Comparison of ENCODE assay signal across 15 cellular contexts in the genomic region with DNA sequence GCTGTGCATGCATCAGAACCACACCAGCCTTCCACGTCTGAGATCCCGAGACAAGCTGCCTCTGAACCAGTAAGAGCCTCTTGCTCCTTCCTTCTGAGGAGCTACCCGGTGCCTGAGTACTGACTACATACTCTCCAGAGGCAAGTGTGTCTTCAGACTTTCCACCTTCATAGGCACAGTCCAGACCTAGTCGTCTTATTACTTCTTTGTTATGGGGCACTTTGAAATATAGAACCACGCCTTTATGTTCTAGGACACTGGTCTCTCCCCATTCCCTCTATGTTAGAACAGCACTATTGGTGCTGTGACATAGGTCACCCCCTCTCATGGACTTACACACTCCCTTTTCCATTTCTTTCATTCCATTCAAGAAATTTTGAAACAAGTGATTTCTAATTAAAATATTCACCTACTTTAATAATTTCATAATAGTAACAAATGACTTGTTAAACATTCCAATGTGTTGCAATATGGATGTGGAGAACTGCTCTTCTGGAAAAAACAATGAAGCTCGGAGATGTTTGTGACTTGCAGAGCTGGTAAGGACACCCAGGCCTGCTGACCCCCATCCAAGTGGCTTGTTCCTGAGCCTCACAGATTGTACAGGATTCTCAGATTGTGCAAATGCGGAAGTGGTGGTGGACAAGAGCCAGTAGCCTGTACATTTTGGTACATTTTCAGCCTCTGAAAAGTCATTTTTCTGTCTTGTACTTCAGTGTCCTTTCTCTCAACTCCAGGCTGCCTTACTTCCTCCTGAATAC.
DNase-seq lines count a peak whose midpoint lies in the region; ATAC-seq and TF ChIP-seq lines count a peak whose summit lies in the region.
"Had no signal": no experiment of that assay in that cellular context is flagged by ENCODE, and none has a peak within 500 bp of the region (broad histone marks: within the 10 kb centered on the region; RNA-seq: fewer than 3 reads in every experiment).

No MANE protein-coding gene starts in this region.

- H3K4me3 ChIP-seq in dorsolateral prefrontal cortex (no peak overlapping the region), lung (no peak overlapping the region), upper lobe of right lung (no peak overlapping the region)
- H3K4me3 ChIP-seq: ascending aorta, SJCRH30 had no signal

- intact Hi-C loops in Right ventricle myocardium superior (cut with DNase I) (no loop called here), Right ventricle myocardium inferior (cut with DNase I) (no loop called here), dorsolateral prefrontal cortex (cut with DNase I) (loop anchor here in 1 of 2 donors (5.0 kb wide), 1 partner anchor 101 kb away; a partner anchor contains a TSS), upper lobe of right lung (cut with DNase I) (no loop called here)

- H3K27ac ChIP-seq in dorsolateral prefrontal cortex (peak overlapping the region in 38 of 59 donors; percentile 24 to 93 (median 82)), lung (ENCODE audit: low read depth in 1 of 2, low read length in 1 of 2) (peak overlapping the region in 1 of 2 donors; percentile 68), upper lobe of right lung (peak overlapping the region; percentile 65)
- H3K27ac ChIP-seq: ascending aorta, SJCRH30 had no signal

- H3K4me1 ChIP-seq in lung (ENCODE audit: control insufficient read depth in 2 of 2, insufficient read depth in 2 of 2, low read length in 2 of 2) (peaks cover 0 to 2% of the 10 kb centered on the region in 2 donors), upper lobe of right lung (peaks cover 20% of the 10 kb centered on the region)
- H3K4me1 ChIP-seq: ascending aorta, SJCRH30 had no signal

- no peaks in the 10 kb centered on the region for H3K36me3 ChIP-seq in lung (ENCODE audit: control insufficient read depth in 2 of 2, insufficient read depth in 2 of 2, low read length in 2 of 2)
- no peaks in the 10 kb centered on the region for H3K36me3 ChIP-seq in upper lobe of right lung
- H3K36me3 ChIP-seq: ascending aorta, SJCRH30 had no signal

- ATAC-seq in Right ventricle myocardium superior (ENCODE audit: poor library complexity) (peak; percentile 30), Right ventricle myocardium inferior (no peak), lung (ENCODE audit: insufficient read depth, low FRiP score) (peak; percentile 49), upper lobe of right lung (peak; percentile 61), HG03342 (IDR thresholded peaks at IDR 0.05; ENCODE audit: unreplicated experiment) (no peak)
- ATAC-seq: stimulated activated naive B cell treated with anti-CD40 and anti-IgM and Interleukin-4, amounts not matched to agents 10 μg/mL and 1 μg/mL and 100 μg/mL, for 72 hours had no signal

- H3K9me3 ChIP-seq in lung (ENCODE audit: control insufficient read depth in 2 of 2, insufficient read depth in 1 of 2, low read length in 1 of 2) (no peaks in the 10 kb centered on the region), upper lobe of right lung (no peaks in the 10 kb centered on the region)
- H3K9me3 ChIP-seq: ascending aorta, SJCRH30 had no signal

- TF ChIP-seq CTCF in dorsolateral prefrontal cortex (IDR thresholded peaks at IDR 0.05 in 54 of 56, conservative IDR thresholded peaks at IDR 0.05 in 2 of 56; ENCODE audit: low read depth in 1 of 56, partially characterized antibody in 56 of 56) (no peak), lung (IDR thresholded peaks at IDR 0.05; ENCODE audit: control extremely low read depth, extremely low read depth) (no peak), upper lobe of right lung (IDR thresholded peaks at IDR 0.05) (no peak)

- 62 to 78% methylated on average over 7 of the region's 7 CpGs for WGBS in lung, 2 donors

- no peaks in the 10 kb centered on the region for H3K27me3 ChIP-seq in dorsolateral prefrontal cortex
- H3K27me3 ChIP-seq in lung (ENCODE audit: control insufficient read depth, insufficient read depth), result no peaks in the 10 kb centered on the region
- no peaks in the 10 kb centered on the region for H3K27me3 ChIP-seq in upper lobe of right lung
- H3K27me3 ChIP-seq: ascending aorta, SJCRH30 had no signal

- DNase-seq in Right ventricle myocardium superior (peak; percentile 51), Right ventricle myocardium inferior (ENCODE audit: missing footprints) (no peak), dorsolateral prefrontal cortex (no peak), lung (ENCODE audit: low spot score) (peak; percentile 65), upper lobe of right lung (no peak), NCI-H510A (lab: John Stamatoyannopoulos, UW) (no peak)
- no peak for DNase-seq in activated effector memory CD4-positive, alpha-beta T cell treated with anti-CD3 and anti-CD28 coated beads, Interleukin-2, amount 50 U/mL, for 16 hours
- DNase-seq: activated CD4-positive, alpha-beta memory T cell treated with anti-CD3 and anti-CD28 coated beads for 36 hours; foreskin melanocyte; GOT3; Kasumi-1; SJCRH30; stimulated activated naive B cell treated with anti-CD40 and anti-IgM and Interleukin-4, amounts not matched to agents 10 μg/mL and 1 μg/mL and 100 μg/mL, for 72 hours had no signal

Comparison
In these comparisons a context has a peak if more than half of its experiments do, and no peak if none do; other contexts are left out.
1. ATAC-seq: peak in Right ventricle myocardium superior (single experiment), lung (single experiment) and upper lobe of right lung (single experiment); none in Right ventricle myocardium inferior (single experiment) and HG03342 (single experiment).
2. DNase-seq: peak in Right ventricle myocardium superior (single experiment) and lung (single experiment); none in Right ventricle myocardium inferior (single experiment), dorsolateral prefrontal cortex (0 of 10), upper lobe of right lung (single experiment), activated effector memory CD4-positive, alpha-beta T cell treated with anti-CD3 and anti-CD28 coated beads, Interleukin-2, amount 50 U/mL, for 16 hours (single experiment) and NCI-H510A (single experiment).